Comparison of ENCODE assay signal across 23 cellular contexts in the genomic region with DNA sequence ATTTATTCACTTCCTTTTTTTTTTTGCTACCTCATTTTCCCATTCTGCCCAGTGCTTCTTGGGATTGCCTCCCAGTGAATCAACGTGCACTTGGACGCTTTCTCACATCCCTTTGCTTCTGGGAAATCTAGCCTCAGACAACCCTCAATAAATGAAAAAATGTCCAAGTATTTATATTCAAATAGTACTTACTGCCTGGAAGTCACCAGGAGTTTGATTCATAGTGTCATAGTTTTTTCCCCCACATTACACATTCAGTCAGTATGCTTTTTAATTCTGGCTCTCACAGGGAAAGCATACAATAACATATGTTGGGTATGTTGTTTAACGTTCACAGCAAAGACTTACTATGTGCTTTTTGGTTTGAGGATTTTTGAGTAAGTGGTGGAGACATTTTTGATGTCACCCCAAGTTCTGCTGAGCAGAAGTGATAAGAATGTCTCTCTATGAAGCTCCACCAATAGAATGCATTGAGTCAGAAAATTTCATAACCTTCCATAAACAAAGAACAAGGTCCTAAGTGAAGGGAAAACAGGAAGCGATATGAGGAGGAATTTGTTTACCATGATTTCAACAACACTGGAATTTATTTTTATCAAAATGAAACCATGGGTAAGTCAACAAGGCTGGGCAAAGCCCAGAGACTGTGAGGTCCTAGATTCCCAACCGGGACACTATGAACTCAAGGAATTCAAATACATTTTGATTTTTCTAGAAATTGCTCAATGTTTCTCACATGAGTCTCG.
DNase-seq lines count a peak whose midpoint lies in the region; TF ChIP-seq lines count a peak whose summit lies in the region.
"Had no signal": no experiment of that assay in that cellular context is flagged by ENCODE, and none has a peak within 500 bp of the region (broad histone marks: within the 10 kb centered on the region; RNA-seq: fewer than 3 reads in every experiment).

No MANE protein-coding gene starts in this region.

- H2BK15ac ChIP-seq in mesenchymal stem cell (ENCODE audit: low read depth, poor library complexity, severe bottlenecking), result no peak overlapping the region

- TF ChIP-seq CTCF in foreskin fibroblast (IDR thresholded peaks at IDR 0.05; ENCODE audit: low read depth, low read length), result no peak

- no peak overlapping the region for H2AFZ ChIP-seq in mesenchymal stem cell (ENCODE audit: low read depth, low read length)
- H2AFZ ChIP-seq: parathyroid adenoma had no signal

- H3K9ac ChIP-seq in mesenchymal stem cell (ENCODE audit: low read length), result no peak overlapping the region
- H3K9ac ChIP-seq: parathyroid adenoma had no signal

- DNase-seq in HuH-7.5 (ENCODE audit: low spot score) (peak; percentile 21), SIG-M5 (lab: John Stamatoyannopoulos, UW) (peak; percentile 28), epithelial cell of prostate (ENCODE audit: low read depth, low spot score) (no peak), mesenchymal stem cell (peak; percentile 74), foreskin fibroblast (no peak), NCI-H774 (lab: John Stamatoyannopoulos, UW) (no peak), RPMI8226 (no peak)
- no peak for DNase-seq in activated effector memory CD4-positive, alpha-beta T cell treated with anti-CD3 and anti-CD28 coated beads, Interleukin-2, amount 50 U/mL, for 16 hours
- DNase-seq: activated CD4-positive, alpha-beta T cell treated with anti-CD3 and anti-CD28 coated beads for 1 hour; activated naive CD4-positive, alpha-beta T cell treated with anti-CD3 and anti-CD28 coated beads for 36 hours; activated T-cell treated with anti-CD3 and anti-CD28 coated beads, Interleukin-2, amount 50 U/mL, for 1 hour; aorta; Calu3; effector CD8-positive, alpha-beta T cell; HFFc6; NCI-H146; NCI-H2171; NCI-H526; Right ventricle myocardium superior; T-helper 1 cell had no signal

- no peak overlapping the region for H2BK120ac ChIP-seq in mesenchymal stem cell (ENCODE audit: low read depth, low read length)

- no peak overlapping the region for H3K23ac ChIP-seq in mesenchymal stem cell (ENCODE audit: low read length in 2 of 2)

- no peaks in the 10 kb centered on the region for H3K79me1 ChIP-seq in mesenchymal stem cell (replicated peaks; ENCODE audit: low read length, poor library complexity, severe bottlenecking)

- no peak overlapping the region for H2AK5ac ChIP-seq in mesenchymal stem cell (ENCODE audit: low read length, severe bottlenecking)

- H3K4me3 ChIP-seq in mesenchymal stem cell (ENCODE audit: insufficient read depth in 1 of 2, low read depth in 1 of 2, low read length in 2 of 2) (no peak overlapping the region), foreskin fibroblast (ENCODE audit: low read depth in 1 of 2, low read length in 2 of 2) (no peak overlapping the region)
- H3K4me3 ChIP-seq: suprapubic skin had no signal

- H2BK5ac ChIP-seq in mesenchymal stem cell (ENCODE audit: low read depth, low read length, poor library complexity, severe bottlenecking), result no peak overlapping the region

- no peaks in the 10 kb centered on the region for H3K36me3 ChIP-seq in mesenchymal stem cell (ENCODE audit: control insufficient read depth in 1 of 2, insufficient read depth in 2 of 2, low read depth in 1 of 2, low read length in 2 of 2)
- H3K36me3 ChIP-seq: suprapubic skin had no signal

- H3K27ac ChIP-seq in epithelial cell of prostate (peak overlapping the region; percentile 13), mesenchymal stem cell (ENCODE audit: low read length, poor library complexity, severe bottlenecking) (no peak overlapping the region)
- H3K27ac ChIP-seq: C4-2B, parathyroid adenoma, suprapubic skin had no signal

- no peaks in the 10 kb centered on the region for H3K4me1 ChIP-seq in mesenchymal stem cell (ENCODE audit: control insufficient read depth, insufficient read depth, low read depth, low read length)
- H3K4me1 ChIP-seq: parathyroid adenoma, suprapubic skin had no signal

- 70% methylated on average over 5 of the region's 6 CpGs for WGBS in mesenchymal stem cell

- no peak overlapping the region for H4K8ac ChIP-seq in mesenchymal stem cell (ENCODE audit: low read length)

- H3K27me3 ChIP-seq in mesenchymal stem cell (ENCODE audit: control insufficient read depth in 1 of 2, insufficient read depth in 1 of 2, low read length in 2 of 2), result no peaks in the 10 kb centered on the region
- H3K27me3 ChIP-seq: suprapubic skin had no signal

- H3K14ac ChIP-seq in mesenchymal stem cell (ENCODE audit: low read length in 2 of 2), result no peak overlapping the region

- H3K4ac ChIP-seq in mesenchymal stem cell (ENCODE audit: low read depth in 1 of 2, low read length in 2 of 2), result no peak overlapping the region

- H2BK12ac ChIP-seq in mesenchymal stem cell (ENCODE audit: low read length in 2 of 2), result no peak overlapping the region

- peak overlapping the region in 1 of 2 experiments; percentile 27 for H3K18ac ChIP-seq in mesenchymal stem cell (ENCODE audit: low read depth in 1 of 2, low read length in 2 of 2)

- H4K91ac ChIP-seq in mesenchymal stem cell (ENCODE audit: low read length), result no peak overlapping the region

- H3K4me2 ChIP-seq in mesenchymal stem cell (ENCODE audit: low read length, poor library complexity, severe bottlenecking), result no peak overlapping the region

- H3K9me3 ChIP-seq in mesenchymal stem cell (ENCODE audit: control insufficient read depth, low read length), result no peaks in the 10 kb centered on the region
- H3K9me3 ChIP-seq: suprapubic skin had no signal

Comparison
In these comparisons a context has a peak if more than half of its experiments do, and no peak if none do; other contexts are left out.
1. DNase-seq: peak in HuH-7.5 (single experiment), SIG-M5 (single experiment) and mesenchymal stem cell (single experiment); none in epithelial cell of prostate (single experiment), foreskin fibroblast (0 of 2), activated effector memory CD4-positive, alpha-beta T cell treated with anti-CD3 and anti-CD28 coated beads, Interleukin-2, amount 50 U/mL, for 16 hours (single experiment), NCI-H774 (single experiment) and RPMI8226 (single experiment).